28 cellular contexts compared by ENCODE assay signal in genomic region chr10:128115356-128115755, GRCh38. TPM values are rescaled to one million over a fixed set of nuclear protein-coding genes. Genes with fewer than 3 reads are reported as not detected.
DNase-seq lines count a peak whose midpoint lies in the region; ATAC-seq, FAIRE-seq and TF ChIP-seq lines count a peak whose summit lies in the region.
"Had no signal": no experiment of that assay in that cellular context is flagged by ENCODE, and none has a peak within 500 bp of the region (broad histone marks: within the 10 kb centered on the region; RNA-seq: fewer than 3 reads in every experiment).

No MANE protein-coding gene starts in this region.

- RAD21 ChIA-PET in HCT116 (lab: Charles Lee; ENCODE audit: low non-redundant PET in 1 of 2, low total read pairs in 2 of 2, uncharacterized antibody in 2 of 2, unreplicated experiment in 2 of 2) = no interaction called here

- H3K27ac ChIP-seq in A673 (ENCODE audit: low read depth, low read length, poor library complexity, severe bottlenecking) = no peak overlapping the region
- no peak overlapping the region for H3K27ac ChIP-seq in HCT116 (ENCODE audit: low read depth, low read length)
- no peak overlapping the region for H3K27ac ChIP-seq in endothelial cell of umbilical vein (ENCODE audit: insufficient read depth, low read depth, low read length)
- H3K27ac ChIP-seq: Peyer's patch had no signal

- no peak for FAIRE-seq in endothelial cell of umbilical vein (lab: Jason Lieb, UNC)
- FAIRE-seq: A204.1, GM19239 had no signal

- H3K36me3 Mint-ChIP-seq in activated T-helper 2 cell treated with anti-CD3 and anti-CD28 coated beads, Interferon-gamma antibody, Interleukin-2, Interleukin-4, amounts not matched to agents 10 μg/mL and 5 μg/mL and 100 μg/mL, durations not matched to agents 14 hours and 24 hours and 36 hours (ENCODE audit: low read depth) = peaks cover 89% of the 10 kb centered on the region
- H3K36me3 Mint-ChIP-seq: CD4-positive, alpha-beta memory T cell had no signal

- H3K36me3 ChIP-seq in A673 (ENCODE audit: insufficient read depth, low read length, poor library complexity, severe bottlenecking) (peaks cover 100% of the 10 kb centered on the region), HCT116 (ENCODE audit: control insufficient read depth in 1 of 2, insufficient read depth in 2 of 2, low read length in 2 of 2) (peaks cover 87 to 96% of the 10 kb centered on the region in 2 experiments), endothelial cell of umbilical vein (ENCODE audit: control insufficient read depth in 2 of 2, extremely low read depth in 1 of 2, insufficient read depth in 2 of 2, low read length in 2 of 2) (peaks cover 0 to 59% of the 10 kb centered on the region in 2 experiments)
- H3K36me3 ChIP-seq: Peyer's patch had no signal

- no peak for TF ChIP-seq RAD21 in HCT116 (IDR thresholded peaks at IDR 0.05; ENCODE audit: low read depth)

- dilution Hi-C loops in endothelial cell of umbilical vein (cut with MboI; ENCODE audit: extremely low pct_ligation_motif_present, low sequenced_read_pairs) = no loop called here

- no peaks in the 10 kb centered on the region for H3K9me3 Mint-ChIP-seq in activated T-helper 2 cell treated with anti-CD3 and anti-CD28 coated beads, Interferon-gamma antibody, Interleukin-2, Interleukin-4, amounts not matched to agents 10 μg/mL and 5 μg/mL and 100 μg/mL, durations not matched to agents 14 hours and 24 hours and 36 hours
- H3K9me3 Mint-ChIP-seq: CD4-positive, alpha-beta memory T cell had no signal

- POLR2A ChIA-PET in A673 (lab: Charles Lee; ENCODE audit: low non-redundant PET) = no interaction called here
- POLR2A ChIA-PET in HCT116 (lab: Charles Lee) = no interaction called here
- POLR2A ChIA-PET in endothelial cell of umbilical vein (lab: Charles Lee) = no interaction called here

- peaks cover 22% of the 10 kb centered on the region for H3K4me1 Mint-ChIP-seq in activated T-helper 2 cell treated with anti-CD3 and anti-CD28 coated beads, Interferon-gamma antibody, Interleukin-2, Interleukin-4, amounts not matched to agents 10 μg/mL and 5 μg/mL and 100 μg/mL, durations not matched to agents 14 hours and 24 hours and 36 hours (ENCODE audit: low read depth)

- H3K79me2 ChIP-seq in HCT116 (ENCODE audit: insufficient read depth, low read length) (peaks cover 99% of the 10 kb centered on the region), endothelial cell of umbilical vein (ENCODE audit: control insufficient read depth, insufficient read depth, low read length) (peaks cover 72% of the 10 kb centered on the region)

- H3K9ac ChIP-seq in HCT116 (ENCODE audit: low read length) (no peak overlapping the region), endothelial cell of umbilical vein (replicated peaks; ENCODE audit: extremely low read depth, insufficient read depth, low read length) (no peak overlapping the region)

- no peaks in the 10 kb centered on the region for H3K4me1 ChIP-seq in A673 (ENCODE audit: insufficient read depth, low read length, poor library complexity, severe bottlenecking)
- H3K4me1 ChIP-seq in HCT116 (ENCODE audit: control insufficient read depth in 1 of 2, insufficient read depth in 2 of 2, low read length in 2 of 2) = no peaks in the 10 kb centered on the region
- H3K4me1 ChIP-seq in endothelial cell of umbilical vein (ENCODE audit: control insufficient read depth, extremely low read depth, insufficient read depth, low read length) = no peaks in the 10 kb centered on the region
- H3K4me1 ChIP-seq: Peyer's patch had no signal

- no peak overlapping the region for H2AFZ ChIP-seq in HCT116 (ENCODE audit: low read depth, low read length, poor library complexity, severe bottlenecking)
- H2AFZ ChIP-seq in endothelial cell of umbilical vein (ENCODE audit: low read depth, low read length) = no peak overlapping the region

- CTCF ChIA-PET in A673 (lab: Charles Lee) (no interaction called here), HCT116 (lab: Charles Lee) (interaction anchor here (0.8 kb wide), 1 partner anchor 46 kb away, joined by 3 read pairs; no protein-coding TSS in a partner anchor), endothelial cell of umbilical vein (lab: Charles Lee) (interaction anchor here (1.2 to 1.4 kb wide), 3 partner anchors 10 to 46 kb away, joined by 3 to 4 read pairs (median 3); no protein-coding TSS in a partner anchor)

- H4K20me1 ChIP-seq in HCT116 (ENCODE audit: insufficient read depth) (peaks cover 15% of the 10 kb centered on the region; the same call in 1 of the 2 replicates), endothelial cell of umbilical vein (replicated peaks; ENCODE audit: control insufficient read depth, extremely low read depth, insufficient read depth, low read length) (peaks cover 2% of the 10 kb centered on the region)

- H3K4me3 ChIP-seq in A673 (ENCODE audit: low read depth, low read length, poor library complexity, severe bottlenecking) = no peak overlapping the region
- no peak overlapping the region for H3K4me3 ChIP-seq in HCT116 (replicated peaks in 1 of 2; ENCODE audit: low read depth in 1 of 2, low read length in 2 of 2)
- H3K4me3 ChIP-seq in endothelial cell of umbilical vein (replicated peaks in 1 of 3; ENCODE audit: insufficient read depth in 1 of 3, low read depth in 1 of 3, low read length in 3 of 3) = no peak overlapping the region
- H3K4me3 ChIP-seq: Peyer's patch had no signal

- H3K4me3 Mint-ChIP-seq in activated T-helper 2 cell treated with anti-CD3 and anti-CD28 coated beads, Interferon-gamma antibody, Interleukin-2, Interleukin-4, amounts not matched to agents 10 μg/mL and 5 μg/mL and 100 μg/mL, durations not matched to agents 14 hours and 24 hours and 36 hours (ENCODE audit: low read depth) = no peak overlapping the region
- H3K4me3 Mint-ChIP-seq: CD4-positive, alpha-beta memory T cell had no signal

- TSS peak; percentile 61 for BruUV-seq in A673 (replicated peaks; lab: Mats Ljungman, UMichigan)
- TSS peak; percentile 32 for BruUV-seq in HCT116 (replicated peaks; lab: Mats Ljungman, UMichigan)
- TSS peak; percentile 30 for BruUV-seq in endothelial cell of umbilical vein (replicated peaks; lab: Mats Ljungman, UMichigan)

- no peak for TF ChIP-seq POLR2A in HCT116 (IDR thresholded peaks at IDR 0.05; ENCODE audit: borderline replicate concordance, extremely low read depth, insufficient read depth, insufficient read length)
- TF ChIP-seq POLR2A in endothelial cell of umbilical vein (IDR thresholded peaks at IDR 0.05; ENCODE audit: low read depth, low read length) = no peak

- TF ChIP-seq CTCF in A673 (conservative IDR thresholded peaks at IDR 0.05; ENCODE audit: low read depth, low read length) (no peak), HCT116 (IDR thresholded peaks at IDR 0.05 in 2 of 3, conservative IDR thresholded peaks at IDR 0.05 in 1 of 3; ENCODE audit: borderline replicate concordance in 1 of 3, insufficient read depth in 1 of 3, low read depth in 2 of 3, low read length in 2 of 3) (no peak), endothelial cell of umbilical vein (IDR thresholded peaks at IDR 0.05; ENCODE audit: extremely low read depth in 1 of 2, insufficient read depth in 1 of 2, low read depth in 1 of 2, low read length in 2 of 2) (no peak)

- no peaks in the 10 kb centered on the region for H3K9me2 ChIP-seq in HCT116 (ENCODE audit: insufficient read depth)

- H3K4me2 ChIP-seq in HCT116 (ENCODE audit: low read length) = no peak overlapping the region
- H3K4me2 ChIP-seq in endothelial cell of umbilical vein (ENCODE audit: insufficient read depth, low read length) = no peak overlapping the region

- H3K27me3 Mint-ChIP-seq in activated T-helper 2 cell treated with anti-CD3 and anti-CD28 coated beads, Interferon-gamma antibody, Interleukin-2, Interleukin-4, amounts not matched to agents 10 μg/mL and 5 μg/mL and 100 μg/mL, durations not matched to agents 14 hours and 24 hours and 36 hours (ENCODE audit: low read depth) = no peaks in the 10 kb centered on the region
- H3K27me3 Mint-ChIP-seq: CD4-positive, alpha-beta memory T cell had no signal

- ATAC-seq in HCT116 = no peak
- no peak for ATAC-seq in GM21717 (IDR thresholded peaks at IDR 0.05; ENCODE audit: unreplicated experiment)

- DNase-seq in A673 (ENCODE audit: low spot score) = no peak
- DNase-seq in HCT116 (ENCODE audit: low read depth, low spot score) = no peak
- no peak for DNase-seq in activated T-helper 2 cell treated with anti-CD3 and anti-CD28 coated beads, Interferon-gamma antibody, Interleukin-2, Interleukin-4, amounts not matched to agents 10 μg/mL and 5 μg/mL and 100 μg/mL, durations not matched to agents 14 hours and 24 hours and 36 hours (ENCODE audit: low spot score)
- DNase-seq in endothelial cell of umbilical vein (ENCODE audit: low read depth, low spot score) = no peak
- DNase-seq in dedifferentiated amniotic fluid mesenchymal stem cell (ENCODE audit: extremely low spot score) = no peak
- DNase-seq in mesenteric fat pad (ENCODE audit: low spot score) = no peak
- DNase-seq: C1 segment of cervical spinal cord; CD4-positive, alpha-beta memory T cell; COR-L47; DMS 273 treated with DMSO at 0.1 percent for 48 hours; DMS79; EL; GDM1; H7; KG1; MM.1S; NCI-H1417; NCI-H1694; NCI-H2029 treated with DMSO at 0.1 percent for 48 hours; NCI-H446 treated with DMSO at 0.1 percent for 48 hours; NCI-H526; NCI-H82; NK-92 treated with Interleukin-12 subunit alpha and Interleukin-12 subunit beta, amount 100 ng/mL, for 24 hours; Peyer's patch; SHP77 treated with DMSO at 0.1 percent for 48 hours had no signal

- H3K9me3 ChIP-seq in A673 (ENCODE audit: low read depth, low read length, poor library complexity, severe bottlenecking) = no peaks in the 10 kb centered on the region
- H3K9me3 ChIP-seq in HCT116 (ENCODE audit: control insufficient read depth in 1 of 2, insufficient read depth in 1 of 2, low read depth in 1 of 2, low read length in 2 of 2) = no peaks in the 10 kb centered on the region
- H3K9me3 ChIP-seq in endothelial cell of umbilical vein (replicated peaks; ENCODE audit: control insufficient read depth, insufficient read depth, low read length) = no peaks in the 10 kb centered on the region
- H3K9me3 ChIP-seq: Peyer's patch had no signal

- H3K9me1 ChIP-seq in endothelial cell of umbilical vein (replicated peaks; ENCODE audit: control insufficient read depth, extremely low read depth, insufficient read depth, low read length) = no peaks in the 10 kb centered on the region

- H3K27me3 ChIP-seq in A673 (replicated peaks; ENCODE audit: insufficient read depth, low read depth, low read length, poor library complexity) (no peaks in the 10 kb centered on the region), HCT116 (ENCODE audit: insufficient read depth, low read length) (no peaks in the 10 kb centered on the region), endothelial cell of umbilical vein (ENCODE audit: control insufficient read depth in 2 of 2, insufficient read depth in 2 of 2, low read length in 2 of 2) (no peaks in the 10 kb centered on the region)
- H3K27me3 ChIP-seq: Peyer's patch had no signal

- peak overlapping the region; percentile 6 for H3K27ac Mint-ChIP-seq in activated T-helper 2 cell treated with anti-CD3 and anti-CD28 coated beads, Interferon-gamma antibody, Interleukin-2, Interleukin-4, amounts not matched to agents 10 μg/mL and 5 μg/mL and 100 μg/mL, durations not matched to agents 14 hours and 24 hours and 36 hours
- H3K27ac Mint-ChIP-seq: CD4-positive, alpha-beta memory T cell had no signal

- intact Hi-C loops in A673 (cut with micrococcal nuclease; ENCODE audit: unreplicated experiment) = no loop called here
- intact Hi-C loops in HCT116 (cut with micrococcal nuclease) = no loop called here
- intact Hi-C loops in activated T-helper 2 cell treated with anti-CD3 and anti-CD28 coated beads, Interferon-gamma antibody, Interleukin-2, Interleukin-4, amounts not matched to agents 10 μg/mL and 5 μg/mL and 100 μg/mL, durations not matched to agents 14 hours and 24 hours and 36 hours (cut with micrococcal nuclease) = no loop called here
- intact Hi-C loops in endothelial cell of umbilical vein (cut with micrococcal nuclease) = no loop called here

RNA-seq across cellular contexts. Expression of gene MKI67, which starts 10.9 kb away (rescaled TPM):
- total RNA-seq in A673 (2021) (242 and 249 TPM in 2 replicates), HCT116 (2021; ENCODE audit: unreplicated experiment) (202 TPM), endothelial cell of umbilical vein (101 and 125 TPM in 2 replicates), mesenteric fat pad (0.39 TPM)
- polyA plus RNA-seq in HCT116 (2012) = 64.3 and 90.3 TPM in 2 replicates
- 163 and 165 TPM in 2 replicates for total RNA-seq in activated T-helper 2 cell treated with anti-CD3 and anti-CD28 coated beads, Interferon-gamma antibody, Interleukin-2, Interleukin-4, amounts not matched to agents 10 μg/mL and 5 μg/mL and 100 μg/mL, durations not matched to agents 14 hours and 24 hours and 36 hours
- 12.8 and 16.2 TPM in 2 replicates for polyA plus RNA-seq in endothelial cell of umbilical vein
- 27.8 and 31.1 TPM in 2 replicates for polyA plus RNA-seq in endothelial cell of umbilical vein (2011; cell fraction: cytosol; rRNA removed)
- 50.6 and 62.0 TPM in 2 replicates for polyA plus RNA-seq in endothelial cell of umbilical vein (2011; cell fraction: nucleus; rRNA removed)
- polyA plus RNA-seq in endothelial cell of umbilical vein (2012) = 23.9 and 62.4 TPM in 2 replicates
- polyA minus RNA-seq in endothelial cell of umbilical vein = 20.7 and 23.3 TPM in 2 replicates
- 82.4 TPM for polyA minus RNA-seq in endothelial cell of umbilical vein (2011; cell fraction: cytosol; rRNA and poly(A)+ RNA removed)
- 30.8 and 46.4 TPM in 2 replicates for polyA minus RNA-seq in endothelial cell of umbilical vein (2011; cell fraction: nucleus; rRNA and poly(A)+ RNA removed)

Comparison
In these comparisons a context has a peak if more than half of its experiments do, and no peak if none do; other contexts are left out.
1. RNA of gene MKI67, which starts 10.9 kb away (total RNA-seq): 242 to 249 TPM in A673, 202 TPM in HCT116 (single experiment), 163 to 165 TPM in activated T-helper 2 cell treated with anti-CD3 and anti-CD28 coated beads, Interferon-gamma antibody, Interleukin-2, Interleukin-4, amounts not matched to agents 10 μg/mL and 5 μg/mL and 100 μg/mL, durations not matched to agents 14 hours and 24 hours and 36 hours and 101 to 125 TPM in endothelial cell of umbilical vein; 0.39 TPM in mesenteric fat pad (single experiment); every median in the first group is over 10 times any median in the second.